In the genomic region with DNA sequence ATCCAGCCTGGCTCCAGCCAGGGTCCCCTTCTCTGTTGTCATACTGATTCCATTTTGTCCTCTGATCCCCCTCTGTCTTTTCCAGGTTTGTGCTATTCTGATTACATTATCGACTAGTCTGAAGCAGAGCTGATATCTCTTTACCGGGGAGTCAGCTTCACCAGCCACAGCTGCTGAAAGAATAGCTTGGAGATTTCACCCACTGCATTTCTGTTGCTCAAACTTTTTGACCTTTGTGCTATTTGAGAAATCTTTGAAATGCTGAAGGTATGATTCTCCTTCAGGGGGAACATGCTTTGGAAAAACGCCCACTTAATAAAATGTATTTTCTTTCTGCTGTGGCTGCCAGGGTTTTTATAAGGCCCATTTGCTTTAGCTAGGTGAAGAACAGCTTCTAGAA, we compare ENCODE assay signal across 14 cellular contexts.
A peak's percentile ranks its signal among the peaks of the same experiment; 100 is the strongest.
DNase-seq lines count a peak whose midpoint lies in the region; ATAC-seq and TF ChIP-seq lines count a peak whose summit lies in the region.
"Had no signal": no experiment of that assay in that cellular context is flagged by ENCODE, and none has a peak within 500 bp of the region (broad histone marks: within the 10 kb centered on the region; RNA-seq: fewer than 3 reads in every experiment).

No MANE protein-coding gene starts in this region.

- H3K79me2 ChIP-seq in mammary epithelial cell (ENCODE audit: insufficient read depth, low read length): no peaks in the 10 kb centered on the region

- DNase-seq in breast epithelium (ENCODE audit: low spot score in 2 of 2) (no peak), mammary epithelial cell (no peak), fibroblast of pulmonary artery (ENCODE audit: low read depth) (peak; percentile 35), mesothelial cell of epicardium (ENCODE audit: low spot score in 2 of 2, unreplicated experiment in 2 of 2) (no peak), SHP77 treated with DMSO at 0.1 percent for 48 hours (lab: John Stamatoyannopoulos, UW) (no peak), HPDE6-E6E7 (ENCODE audit: extremely low spot score) (no peak)
- DNase-seq in activated naive CD4-positive, alpha-beta T cell (lab: John Stamatoyannopoulos, UW): no peak
- DNase-seq: C1 segment of cervical spinal cord, MM.1S, NCI-H1105 treated with DMSO at 0.1 percent for 48 hours, NCI-H187, SJCRH30 had no signal

- H3K4me2 ChIP-seq in mammary epithelial cell (ENCODE audit: insufficient read depth, low read depth, low read length): no peak overlapping the region

- intact Hi-C loops in breast epithelium (cut with DNase I; ENCODE audit: low total_unique reads) (no loop called here), mammary epithelial cell (cut with micrococcal nuclease) (no loop called here)

- 55% methylated on average over 3 of the region's 3 CpGs for WGBS in mammary epithelial cell (ENCODE audit: low coverage, missing lambda C conversion rate)

- H3K9me3 Mint-ChIP-seq in mesothelial cell of epicardium: no peaks in the 10 kb centered on the region

- H3K27me3 ChIP-seq in breast epithelium (no peaks in the 10 kb centered on the region), mammary epithelial cell (ENCODE audit: insufficient read depth, low read length) (no peaks in the 10 kb centered on the region)
- H3K27me3 ChIP-seq: SJCRH30 had no signal

- no peaks in the 10 kb centered on the region for H4K20me1 ChIP-seq in mammary epithelial cell (ENCODE audit: insufficient read depth, low read length)

- H3K27ac ChIP-seq in breast epithelium: peak overlapping the region; percentile 1 to 14
- no peak overlapping the region for H3K27ac ChIP-seq in mammary epithelial cell (ENCODE audit: insufficient read depth, low read depth, low read length)
- H3K27ac ChIP-seq: 22Rv1, SJCRH30 had no signal

- peak overlapping the region; percentile 85 for H3K27ac Mint-ChIP-seq in mesothelial cell of epicardium

- CTCF ChIA-PET in mammary epithelial cell (lab: Charles Lee; ENCODE audit: low non-redundant PET): no interaction called here

- no TSS peak for BruUV-seq in mammary epithelial cell (replicated peaks; lab: Mats Ljungman, UMichigan)

- H3K9ac ChIP-seq in mammary epithelial cell (ENCODE audit: insufficient read depth, low read length): no peak overlapping the region

- dilution Hi-C loops in mammary epithelial cell (cut with HindIII; ENCODE audit: low sequenced_read_pairs): no loop called here

- H3K9me3 ChIP-seq in breast epithelium (no peaks in the 10 kb centered on the region), mammary epithelial cell (replicated peaks; ENCODE audit: insufficient read depth, low read length) (no peaks in the 10 kb centered on the region)
- H3K9me3 ChIP-seq: SJCRH30 had no signal

- no peaks in the 10 kb centered on the region for H3K36me3 Mint-ChIP-seq in mesothelial cell of epicardium

- no peak for TF ChIP-seq POLR2A in breast epithelium (IDR thresholded peaks at IDR 0.05)

- H3K4me3 Mint-ChIP-seq in mesothelial cell of epicardium: no peak overlapping the region

- H3K36me3 ChIP-seq in breast epithelium (no peaks in the 10 kb centered on the region), mammary epithelial cell (ENCODE audit: insufficient read depth, low read length) (no peaks in the 10 kb centered on the region)
- H3K36me3 ChIP-seq: SJCRH30 had no signal

- no peak overlapping the region for H2AFZ ChIP-seq in mammary epithelial cell (ENCODE audit: low read depth, low read length)

- no peak overlapping the region for H3K4me3 ChIP-seq in breast epithelium
- no peak overlapping the region for H3K4me3 ChIP-seq in mammary epithelial cell (replicated peaks in 1 of 3; ENCODE audit: insufficient read depth in 1 of 3, low read depth in 2 of 3, low read length in 3 of 3)
- H3K4me3 ChIP-seq in fibroblast of pulmonary artery (replicated peaks; ENCODE audit: low read depth, low read length): no peak overlapping the region
- H3K4me3 ChIP-seq: SJCRH30 had no signal

- H3K4me1 ChIP-seq in breast epithelium: no peaks in the 10 kb centered on the region
- H3K4me1 ChIP-seq in mammary epithelial cell (ENCODE audit: insufficient read depth, low read length): peaks cover 11% of the 10 kb centered on the region
- H3K4me1 ChIP-seq: SJCRH30 had no signal

- ATAC-seq in HG03135 (IDR thresholded peaks at IDR 0.05; ENCODE audit: unreplicated experiment): no peak

- in situ Hi-C loops in mammary epithelial cell (cut with MboI; ENCODE audit: low sequenced_read_pairs in 2 of 2): no loop called here

- no peaks in the 10 kb centered on the region for H3K27me3 Mint-ChIP-seq in mesothelial cell of epicardium (ENCODE audit: low read depth)

- H3K4me1 Mint-ChIP-seq in mesothelial cell of epicardium: peaks cover 80% of the 10 kb centered on the region

- TF ChIP-seq CTCF in breast epithelium (IDR thresholded peaks at IDR 0.05) (no peak), mammary epithelial cell (conservative IDR thresholded peaks at IDR 0.05 in 1 of 2, IDR thresholded peaks at IDR 0.05 in 1 of 2; ENCODE audit: extremely low read depth in 1 of 2, insufficient read depth in 1 of 2, low read depth in 1 of 2, low read length in 2 of 2) (no peak), fibroblast of pulmonary artery (IDR thresholded peaks at IDR 0.05; ENCODE audit: low read length, missing control alignments) (no peak), mesothelial cell of epicardium (IDR thresholded peaks at IDR 0.05; ENCODE audit: unreplicated experiment) (no peak)
